ENCODE assay signal across 32 cellular contexts in the genomic region with DNA sequence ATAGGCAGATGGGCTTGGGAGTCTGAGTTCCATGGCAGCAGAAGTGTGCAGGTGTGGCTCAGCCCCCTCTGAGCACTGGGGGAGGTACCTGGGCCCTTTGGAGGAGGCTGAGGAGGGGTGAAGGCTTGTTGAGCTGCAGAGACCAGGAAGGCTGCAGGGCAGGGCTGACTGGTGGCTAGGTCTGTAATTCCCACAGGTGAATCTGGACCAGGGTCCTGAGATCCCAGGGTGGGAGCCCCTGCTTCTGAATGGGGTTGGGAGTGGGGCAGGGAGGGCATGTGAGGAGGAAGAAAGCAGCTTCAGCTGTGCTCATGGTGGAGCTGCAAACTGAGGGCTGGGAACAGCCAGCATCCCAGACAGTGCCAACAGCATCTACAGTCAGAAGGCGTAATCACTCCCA.
"Had no signal": no experiment of that assay in that cellular context is flagged by ENCODE, and none has a peak within 500 bp of the region (broad histone marks: within the 10 kb centered on the region; RNA-seq: fewer than 3 reads in every experiment).

No MANE protein-coding gene starts in this region.

- H3K4me3 ChIP-seq: adrenal gland, body of pancreas, breast epithelium, Peyer's patch, SJSA1 had no signal

- H3K36me3 ChIP-seq: adrenal gland, breast epithelium, Peyer's patch, SJSA1 had no signal

- H3K4me1 Mint-ChIP-seq: activated B cell treated with CpG ODN at 0.5 μM for 24 hours had no signal

- H3K9ac ChIP-seq: SK-N-SH had no signal

- ATAC-seq: activated naive CD4-positive, alpha-beta T cell treated with anti-CD3 and anti-CD28 coated beads, Interleukin-2, amount 50 U/mL, for 72 hours; activated T-cell treated with anti-CD3 and anti-CD28 coated beads, Interleukin-2, amount 50 U/mL, for 4 hours; body of pancreas; PC-3; T-cell; T-helper 17 cell had no signal

- DNase-seq: activated B cell treated with CpG ODN at 0.5 μM for 24 hours; activated CD4-positive, alpha-beta memory T cell treated with anti-CD3 and anti-CD28 coated beads for 36 hours; activated CD4-positive, alpha-beta T cell treated with anti-CD3 and anti-CD28 coated beads for 4 hours; activated CD4-positive, alpha-beta T cell treated with anti-CD3 and anti-CD28 coated beads, Interleukin-2, amount 50 U/mL, for 1 hour; activated CD4-positive, CD25-positive, alpha-beta regulatory T cell treated with anti-CD3 and anti-CD28 coated beads, Interleukin-2, amount 50 U/mL, for 72 hours; activated CD8-positive, alpha-beta memory T cell treated with anti-CD3 and anti-CD28 coated beads, Interleukin-2, amount 50 U/mL, for 4 hours; activated gamma-delta T cell treated with Interleukin-2 at 50 U/mL for 16 hours; activated naive CD4-positive, alpha-beta T cell treated with anti-CD3 and anti-CD28 coated beads for 36 hours; activated T-cell treated with anti-CD3 and anti-CD28 coated beads for 4 hours; activated T-cell treated with anti-CD3 and anti-CD28 coated beads, Interleukin-2, amount 50 U/mL, for 4 hours; body of pancreas; caudate nucleus; NCI-H1092 treated with DMSO at 0.1 percent for 48 hours; NCI-H1417 treated with DMSO at 0.1 percent for 48 hours; NCI-H1694 treated with DMSO at 0.1 percent for 48 hours; NCI-H2029; NCI-H345; NCI-H524 treated with DMSO at 0.1 percent for 48 hours; PC-3; RPMI8226; SHP77 treated with DMSO at 0.1 percent for 48 hours; SK-N-SH; T-helper 17 cell; T-helper 9 cell had no signal

- H3K27ac Mint-ChIP-seq: activated B cell treated with CpG ODN at 0.5 μM for 24 hours; activated CD4-positive, alpha-beta memory T cell treated with anti-CD3 and anti-CD28 coated beads for 36 hours; activated naive CD4-positive, alpha-beta T cell treated with anti-CD3 and anti-CD28 coated beads for 36 hours; activated naive CD4-positive, alpha-beta T cell treated with anti-CD3 and anti-CD28 coated beads, Interleukin-2, amount 50 U/mL, for 72 hours; activated T-helper 1 cell treated with anti-CD3 and anti-CD28 coated beads, Interleukin-12 subunit alpha, Interleukin-12 subunit beta, Interleukin-2, Interleukin-4 antibody, amounts not matched to agents 30 ng/mL and 10 ng/mL and 1 ng/mL, durations not matched to agents 14 hours and 24 hours and 36 hours; T-cell; T-helper 17 cell had no signal

- H3K4me1 ChIP-seq: adrenal gland, body of pancreas, breast epithelium, Peyer's patch, SJSA1 had no signal

- H3K9me3 Mint-ChIP-seq: activated B cell treated with CpG ODN at 0.5 μM for 24 hours; activated CD4-positive, alpha-beta memory T cell treated with anti-CD3 and anti-CD28 coated beads for 36 hours; activated naive CD4-positive, alpha-beta T cell treated with anti-CD3 and anti-CD28 coated beads for 36 hours; activated naive CD4-positive, alpha-beta T cell treated with anti-CD3 and anti-CD28 coated beads, Interleukin-2, amount 50 U/mL, for 72 hours; activated T-cell treated with anti-CD3 and anti-CD28 coated beads, Interleukin-2, amount 50 U/mL, for 4 hours; activated T-helper 1 cell treated with anti-CD3 and anti-CD28 coated beads, Interleukin-12 subunit alpha, Interleukin-12 subunit beta, Interleukin-2, Interleukin-4 antibody, amounts not matched to agents 30 ng/mL and 10 ng/mL and 1 ng/mL, durations not matched to agents 14 hours and 24 hours and 36 hours; T-cell had no signal

- H3K27ac ChIP-seq: adrenal gland, body of pancreas, breast epithelium, Peyer's patch, SJSA1, VCaP had no signal

- H3K36me3 Mint-ChIP-seq: activated CD4-positive, alpha-beta memory T cell treated with anti-CD3 and anti-CD28 coated beads for 36 hours; activated naive CD4-positive, alpha-beta T cell treated with anti-CD3 and anti-CD28 coated beads, Interleukin-2, amount 50 U/mL, for 72 hours; T-cell had no signal

- H3K9me3 ChIP-seq: adrenal gland, body of pancreas, breast epithelium, Peyer's patch, SJSA1, SK-N-SH had no signal

- H3K27me3 ChIP-seq: body of pancreas, Peyer's patch, SJSA1 had no signal

- H3K4me2 ChIP-seq: SK-N-SH had no signal

- H3K4me3 Mint-ChIP-seq: activated B cell treated with CpG ODN at 0.5 μM for 24 hours; activated CD4-positive, alpha-beta memory T cell treated with anti-CD3 and anti-CD28 coated beads for 36 hours; activated naive CD4-positive, alpha-beta T cell treated with anti-CD3 and anti-CD28 coated beads for 36 hours; activated T-cell treated with anti-CD3 and anti-CD28 coated beads, Interleukin-2, amount 50 U/mL, for 4 hours; activated T-helper 1 cell treated with anti-CD3 and anti-CD28 coated beads, Interleukin-12 subunit alpha, Interleukin-12 subunit beta, Interleukin-2, Interleukin-4 antibody, amounts not matched to agents 30 ng/mL and 10 ng/mL and 1 ng/mL, durations not matched to agents 14 hours and 24 hours and 36 hours; T-cell; T-helper 17 cell had no signal
